In genomic region chr7:1457949-1458675, GRCh38 we compare ENCODE assay signal across 8 cellular contexts. TPM values are rescaled to one million over a fixed set of nuclear protein-coding genes. Genes with fewer than 3 reads are reported as not detected.
DNase-seq lines count a peak whose midpoint lies in the region; ATAC-seq, FAIRE-seq and TF ChIP-seq lines count a peak whose summit lies in the region.

No MANE protein-coding gene starts in this region.

- in situ Hi-C loops in K562 (cut with MboI) = no loop called here

- no peak for FAIRE-seq in K562 (lab: Jason Lieb, UNC)

- no peak for TF ChIP-seq CTCF in K562 (IDR thresholded peaks at IDR 0.05 in 2 of 3, conservative IDR thresholded peaks at IDR 0.05 in 1 of 3; ENCODE audit: insufficient read depth in 2 of 3, low read depth in 1 of 3, low read length in 3 of 3)

- CTCF ChIA-PET in K562 (lab: Yijun Ruan, JAX; ENCODE audit: low intra/inter-chr PET ratio) = no interaction called here

- H3K4me2 ChIP-seq in K562 (ENCODE audit: insufficient read depth, low read length) = peak overlapping the region; percentile 94

- H3K9me3 ChIP-seq in K562 (replicated peaks; ENCODE audit: control insufficient read depth, insufficient read depth, low read depth, low read length) = no peaks in the 10 kb centered on the region

- H3K4me1 ChIP-seq in K562 (replicated peaks in 1 of 2; ENCODE audit: control insufficient read depth in 2 of 2, insufficient read depth in 2 of 2, low read length in 2 of 2) = peaks cover 38 to 94% of the 10 kb centered on the region in 2 experiments

- DNase-seq in stimulated activated naive CD8-positive, alpha-beta T cell treated with anti-CD3 and anti-CD28 coated beads, Interleukin-15, Interleukin-2, amounts not matched to agents 100 U/mL and 50 U/mL, for 24 hours = no peak
- peak in 2 of 4 experiments; percentile 17 to 32 for DNase-seq in K562 (ENCODE audit: extremely low read depth in 1 of 4, low spot score in 3 of 4)
- DNase-seq in medulla oblongata (ENCODE audit: extremely low spot score) = peak; percentile 21
- DNase-seq in NAMALWA (ENCODE audit: low spot score) = no peak
- DNase-seq in stimulated activated naive CD4-positive, alpha-beta T cell treated with Interleukin-2 at 50 U/mL for 16 hours (lab: John Stamatoyannopoulos, UW) = no peak

- peaks cover 6% of the 10 kb centered on the region; the same call in 1 of the 2 replicates for H4K20me1 ChIP-seq in K562 (replicated peaks; ENCODE audit: control insufficient read depth, insufficient read depth, low read length)

- H3K9ac ChIP-seq in K562 (ENCODE audit: insufficient read depth in 1 of 2, low read depth in 2 of 2, low read length in 2 of 2) = peak overlapping the region; percentile 75 to 97

- ATAC-seq in stimulated activated naive CD8-positive, alpha-beta T cell treated with anti-CD3 and anti-CD28 coated beads, Interleukin-15, Interleukin-2, amounts not matched to agents 100 U/mL and 50 U/mL, for 24 hours = no peak
- ATAC-seq in K562 (no peak), HG02571 (IDR thresholded peaks at IDR 0.05; ENCODE audit: unreplicated experiment) (no peak), HG02840 (IDR thresholded peaks at IDR 0.05; ENCODE audit: low FRiP score, unreplicated experiment) (no peak)

- TF ChIP-seq EP300 in K562 (IDR thresholded peaks at IDR 0.05; ENCODE audit: low read length) = no peak

- H3K4me1 Mint-ChIP-seq in stimulated activated naive CD8-positive, alpha-beta T cell treated with anti-CD3 and anti-CD28 coated beads, Interleukin-15, Interleukin-2, amounts not matched to agents 100 ng/mL and 50 ng/mL, for 24 hours (ENCODE audit: low read depth) = peaks cover 7% of the 10 kb centered on the region

- no peaks in the 10 kb centered on the region for H3K36me3 Mint-ChIP-seq in stimulated activated naive CD8-positive, alpha-beta T cell treated with anti-CD3 and anti-CD28 coated beads, Interleukin-15, Interleukin-2, amounts not matched to agents 100 ng/mL and 50 ng/mL, for 24 hours (ENCODE audit: low read depth)

- no TSS peak for BruUV-seq in K562 (replicated peaks; lab: Mats Ljungman, UMichigan)

- TF ChIP-seq RAD21 in K562 (CRISPR knock-in tag; conservative IDR thresholded peaks at IDR 0.05 in 1 of 2, IDR thresholded peaks at IDR 0.05 in 1 of 2) = no peak

- no peaks in the 10 kb centered on the region for H3K27me3 ChIP-seq in K562 (ENCODE audit: control insufficient read depth in 2 of 2, insufficient read depth in 2 of 2, low read length in 2 of 2)

- peaks cover 75% of the 10 kb centered on the region for H3K79me2 ChIP-seq in K562 (ENCODE audit: control insufficient read depth, insufficient read depth, low read length)

- peaks cover 19% of the 10 kb centered on the region; the same call in 1 of the 3 replicates for H3K36me3 ChIP-seq in K562 (ENCODE audit: control insufficient read depth, insufficient read depth, low read length)

- no peaks in the 10 kb centered on the region for H3K27me3 Mint-ChIP-seq in stimulated activated naive CD8-positive, alpha-beta T cell treated with anti-CD3 and anti-CD28 coated beads, Interleukin-15, Interleukin-2, amounts not matched to agents 100 ng/mL and 50 ng/mL, for 24 hours

- no peaks in the 10 kb centered on the region for H3K9me1 ChIP-seq in K562 (ENCODE audit: control insufficient read depth, insufficient read depth, low read length)

- H3K4me3 Mint-ChIP-seq in stimulated activated naive CD8-positive, alpha-beta T cell treated with anti-CD3 and anti-CD28 coated beads, Interleukin-15, Interleukin-2, amounts not matched to agents 100 ng/mL and 50 ng/mL, for 24 hours = peak overlapping the region; percentile 43

- H3K27ac Mint-ChIP-seq in stimulated activated naive CD8-positive, alpha-beta T cell treated with anti-CD3 and anti-CD28 coated beads, Interleukin-15, Interleukin-2, amounts not matched to agents 100 ng/mL and 50 ng/mL, for 24 hours = no peak overlapping the region

- H3K4me3 ChIP-seq in K562 = peak overlapping the region; percentile 92

- no peak for TF ChIP-seq POLR2A in K562 (conservative IDR thresholded peaks at IDR 0.05)

- no peaks in the 10 kb centered on the region for H3K9me3 Mint-ChIP-seq in stimulated activated naive CD8-positive, alpha-beta T cell treated with anti-CD3 and anti-CD28 coated beads, Interleukin-15, Interleukin-2, amounts not matched to agents 100 ng/mL and 50 ng/mL, for 24 hours

- POLR2A ChIA-PET in K562 (lab: Yijun Ruan, JAX) = interaction anchor here (0.6 to 2.3 kb wide), 7 partner anchors 8 to 844 kb away, joined by 3 to 9 read pairs (median 4); no protein-coding TSS in a partner anchor

- no peak overlapping the region for H2AFZ ChIP-seq in K562 (ENCODE audit: low read depth, low read length)

- H3K27ac ChIP-seq in K562 (ENCODE audit: extremely low read depth, low read depth, low read length) = peak overlapping the region; percentile 85

- intact Hi-C loops in K562 (cut with micrococcal nuclease) = no loop called here

- WGBS in K562 (ENCODE audit: insufficient coverage, low coverage, missing lambda C conversion rate) = 3% methylated on average over 21 of the region's 23 CpGs

TF ChIP-seq in K562, 482 proteins besides CTCF, POLR2A, EP300 and RAD21 (continues in another document):
- TF ChIP-seq HSF4 (CRISPR knock-in tag; IDR thresholded peaks at IDR 0.05; ENCODE audit: borderline replicate concordance) = no peak
- no peak for TF ChIP-seq ZNF12 (CRISPR knock-in tag; IDR thresholded peaks at IDR 0.05)
- no peak for TF ChIP-seq NCOA2 (IDR thresholded peaks at IDR 0.05; ENCODE audit: partially characterized antibody in 2 of 2)
- no peak for TF ChIP-seq ZFP91 (CRISPR knock-in tag; IDR thresholded peaks at IDR 0.05)
- no peak for TF ChIP-seq ELK3 (CRISPR knock-in tag; IDR thresholded peaks at IDR 0.05)
- TF ChIP-seq BRF1 (IDR thresholded peaks at IDR 0.05; ENCODE audit: borderline replicate concordance, extremely low read depth, insufficient read length) = no peak
- TF ChIP-seq KAT8 (IDR thresholded peaks at IDR 0.05; ENCODE audit: low read depth) = no peak
- no peak for TF ChIP-seq MTF1 (CRISPR knock-in tag; IDR thresholded peaks at IDR 0.05; ENCODE audit: borderline replicate concordance)

RNA-seq across cellular contexts. Expression of gene MICALL2, which starts 1.2 kb away (rescaled TPM):
- 266 and 844 TPM in 2 replicates for total RNA-seq in K562 (2011; cell fraction: chromatin; rRNA removed; ENCODE audit: low replicate concordance)
- 502 and 577 TPM in 2 replicates for total RNA-seq in K562 (2011; cell fraction: nucleolus; rRNA removed)
- total RNA-seq in K562 (2011; cell fraction: nucleoplasm; rRNA removed) = 359 and 406 TPM in 2 replicates
- total RNA-seq in K562 (2014; rRNA removed) = 59.0 and 71.5 TPM in 2 replicates
- 6.9 and 9.5 TPM in 2 replicates for total RNA-seq in K562 (2014; rRNA removed; fragmentation: Illumina TruSeq; extraction: Trizol)
- total RNA-seq in K562 (2015; rRNA removed; fragmentation: Illumina TruSeq; extraction: Trizol) = 26.9 and 32.7 TPM in 2 replicates
- 102 and 103 TPM in 2 replicates for total RNA-seq in K562 (2021)
- polyA plus RNA-seq in K562 (2011; rRNA removed) = 17.0 and 42.5 TPM in 2 replicates
- 14.6 and 28.0 TPM in 2 replicates for polyA plus RNA-seq in K562 (2011; cell fraction: cytosol; rRNA removed)
- 444 and 528 TPM in 2 replicates for polyA plus RNA-seq in K562 (2011; cell fraction: nucleus; rRNA removed)
- polyA plus RNA-seq in K562 (2012) = 61.2 and 74.6 TPM in 2 replicates
- polyA plus RNA-seq in K562 (2014; fragmentation: Illumina TruSeq; extraction: Trizol) = 13.2 and 29.8 TPM in 2 replicates
- polyA plus RNA-seq in K562 (2014; fragmentation: Nextera tagmentation; extraction: Ambion mirVana) = 1 to 10 TPM; 1.8 to 2.2 TPM
- 91.2 and 99.3 TPM in 2 replicates for polyA plus RNA-seq in K562 (2014; rRNA removed)
- polyA minus RNA-seq in K562 (2011; rRNA and poly(A)+ RNA removed) = 53.2 and 57.7 TPM in 2 replicates
- 17.9 and 22.2 TPM in 2 replicates for polyA minus RNA-seq in K562 (2011; cell fraction: cytosol; rRNA and poly(A)+ RNA removed)
- polyA minus RNA-seq in K562 (2011; cell fraction: nucleus; rRNA and poly(A)+ RNA removed) = 91.7 and 109 TPM in 2 replicates

RNA-seq across cellular contexts. Expression of gene INTS1, which starts 46.1 kb away (rescaled TPM):
- 67.2 and 276 TPM in 2 replicates for total RNA-seq in K562 (2011; cell fraction: chromatin; rRNA removed; ENCODE audit: low replicate concordance)
- 199 and 200 TPM in 2 replicates for total RNA-seq in K562 (2011; cell fraction: nucleolus; rRNA removed)
- 92.5 and 92.7 TPM in 2 replicates for total RNA-seq in K562 (2011; cell fraction: nucleoplasm; rRNA removed)
- total RNA-seq in K562 (2014; rRNA removed) = 34.9 and 39.7 TPM in 2 replicates
- total RNA-seq in K562 (2014; rRNA removed; fragmentation: Illumina TruSeq; extraction: Trizol) = 4.1 and 6.8 TPM in 2 replicates
- total RNA-seq in K562 (2015; rRNA removed; fragmentation: Illumina TruSeq; extraction: Trizol) = 19.2 and 20.1 TPM in 2 replicates
- total RNA-seq in K562 (2021) = 105 and 119 TPM in 2 replicates
- polyA plus RNA-seq in K562 (2011; rRNA removed) = 12.0 and 28.0 TPM in 2 replicates
- 17.5 and 46.7 TPM in 2 replicates for polyA plus RNA-seq in K562 (2011; cell fraction: cytosol; rRNA removed)
- 146 and 297 TPM in 2 replicates for polyA plus RNA-seq in K562 (2011; cell fraction: nucleus; rRNA removed)
- 62.7 and 64.6 TPM in 2 replicates for polyA plus RNA-seq in K562 (2012)
- polyA plus RNA-seq in K562 (2014; fragmentation: Illumina TruSeq; extraction: Trizol) = 18.5 and 66.3 TPM in 2 replicates
- polyA plus RNA-seq in K562 (2014; fragmentation: Nextera tagmentation; extraction: Ambion mirVana) = 1 to 10 TPM in 1 of 2 experiments, under 1 TPM in 1; 0.34 to 1.7 TPM
- polyA plus RNA-seq in K562 (2014; rRNA removed) = 46.7 and 55.1 TPM in 2 replicates
- 9.8 and 11.1 TPM in 2 replicates for polyA minus RNA-seq in K562 (2011; rRNA and poly(A)+ RNA removed)
- polyA minus RNA-seq in K562 (2011; cell fraction: cytosol; rRNA and poly(A)+ RNA removed) = 38.7 and 69.3 TPM in 2 replicates
- polyA minus RNA-seq in K562 (2011; cell fraction: nucleus; rRNA and poly(A)+ RNA removed) = 52.6 and 57.9 TPM in 2 replicates
